ENCODE assay signal across 7 cellular contexts in genomic region chr7:153989742-153990425, GRCh38.
DNase-seq lines count a peak whose midpoint lies in the region; ATAC-seq, FAIRE-seq and TF ChIP-seq lines count a peak whose summit lies in the region.
"Not testable (repeated sequence)": the region's sequence is repeated elsewhere in the genome, so short reads cannot be mapped to it uniquely, and the experiment has no call there.

No MANE protein-coding gene starts in this region.

- not testable (repeated sequence) for H3K9me3 ChIP-seq in Karpas-422 (ENCODE audit: low read length); OCI-LY7 (ENCODE audit: low read length); GM12878 (replicated peaks; ENCODE audit: control insufficient read depth, insufficient read depth, low read length); mucosa of descending colon

- RAD21 ChIA-PET in GM12878 (lab: Charles Lee; ENCODE audit: unreplicated experiment), result not testable (repeated sequence)

- WGBS in GM12878 (ENCODE audit: insufficient coverage, insufficient replicate concordance, low lambda C conversion rate, missing lambda C conversion rate), result 26% methylated on average over 3 of the region's 11 CpGs

- not testable (repeated sequence) for BruUV-seq in OCI-LY7 (replicated peaks; lab: Mats Ljungman, UMichigan); GM12878 (replicated peaks; lab: Mats Ljungman, UMichigan)

- not testable (repeated sequence) for TF ChIP-seq CTCF in GM23338 (conservative IDR thresholded peaks at IDR 0.05; ENCODE audit: low read depth in 2 of 2); OCI-LY7 (conservative IDR thresholded peaks at IDR 0.05; ENCODE audit: low read length); WTC11 (IDR thresholded peaks at IDR 0.05); GM12878 (IDR thresholded peaks at IDR 0.05 in 2 of 3, conservative IDR thresholded peaks at IDR 0.05 in 1 of 3; ENCODE audit: control insufficient read depth in 2 of 3, extremely low read depth in 1 of 3, insufficient read depth in 1 of 3, low read depth in 3 of 3, low read length in 3 of 3); mucosa of descending colon (IDR thresholded peaks at IDR 0.05)

- CTCF ChIA-PET in OCI-LY7 (lab: Charles Lee; ENCODE audit: unreplicated experiment); WTC11 (lab: Charles Lee); GM12878 (lab: Yijun Ruan, JAX): not testable (repeated sequence)

- H3K27ac ChIP-seq in GM23338 (ENCODE audit: low read depth); Karpas-422 (ENCODE audit: low read length); OCI-LY7 (ENCODE audit: low read depth, low read length, poor library complexity, severe bottlenecking); GM12878 (ENCODE audit: control insufficient read depth, insufficient read depth): not testable (repeated sequence)

- ATAC-seq in GM23338, result peak; percentile 92
- peak; percentile 100 for ATAC-seq in WTC11
- peak; percentile 70 for ATAC-seq in GM12878
- ATAC-seq in esophagus mucosa, result peak; percentile 41
- peak; percentile 76 for ATAC-seq in mucosa of descending colon

- not testable (repeated sequence) for H3K4me2 ChIP-seq in GM23338; Karpas-422 (ENCODE audit: low read depth, low read length, poor library complexity, severe bottlenecking); OCI-LY7 (ENCODE audit: low read length); GM12878 (ENCODE audit: control insufficient read depth, insufficient read depth)

- not testable (repeated sequence) for H3K4me3 ChIP-seq in GM23338; Karpas-422 (ENCODE audit: low read length); OCI-LY7 (ENCODE audit: low read depth, low read length, poor library complexity, severe bottlenecking); GM12878; mucosa of descending colon

- H3F3A ChIP-seq in GM23338 (replicated peaks; ENCODE audit: low read depth), result not testable (repeated sequence)

- SMC1A ChIA-PET in GM12878 (lab: Charles Lee; ENCODE audit: uncharacterized antibody, unreplicated experiment), result not testable (repeated sequence)

- H2AFZ ChIP-seq in GM23338; Karpas-422 (ENCODE audit: low read length); OCI-LY7 (ENCODE audit: low read length); GM12878 (ENCODE audit: control insufficient read depth, low read depth, low read length): not testable (repeated sequence)

- H3K27me3 ChIP-seq in GM23338 (ENCODE audit: insufficient read depth); Karpas-422 (ENCODE audit: low read length); GM12878 (replicated peaks in 1 of 2; ENCODE audit: control insufficient read depth in 2 of 2, insufficient read depth in 2 of 2, low read length in 1 of 2): not testable (repeated sequence)

- POLR2A ChIA-PET in OCI-LY7 (lab: Charles Lee); WTC11 (lab: Charles Lee); GM12878 (lab: Charles Lee): not testable (repeated sequence)

- not testable (repeated sequence) for FAIRE-seq in GM12878 (lab: Jason Lieb, UNC)

- not testable (repeated sequence) for H3K4me3 Mint-ChIP-seq in GM23338, WTC11

- H3K79me2 ChIP-seq in GM23338 (replicated peaks; ENCODE audit: insufficient read depth); Karpas-422 (ENCODE audit: low read length); OCI-LY7 (ENCODE audit: insufficient read depth, low read depth, low read length); GM12878 (ENCODE audit: control insufficient read depth, insufficient read depth, low read length): not testable (repeated sequence)

- DNase-seq in GM23338 (ENCODE audit: low spot score), result peak; percentile 33
- peak; percentile 60 for DNase-seq in Karpas-422
- DNase-seq in OCI-LY7 (ENCODE audit: low spot score), result peak; percentile 11
- DNase-seq in WTC11 (ENCODE audit: low spot score); GM12878 (ENCODE audit: low read depth, low spot score): not testable (repeated sequence)
- DNase-seq in mucosa of descending colon, result peak in 1 of 3 donors; percentile 44

- H3K27ac Mint-ChIP-seq in GM23338, WTC11: not testable (repeated sequence)

- not testable (repeated sequence) for H3K36me3 Mint-ChIP-seq in GM23338 (ENCODE audit: low read depth)
- peaks cover 41% of the 10 kb centered on the region for H3K36me3 Mint-ChIP-seq in WTC11

- H3K4me1 ChIP-seq in GM23338 (ENCODE audit: insufficient read depth); Karpas-422 (ENCODE audit: low read length); OCI-LY7 (ENCODE audit: insufficient read depth, low read length, poor library complexity, severe bottlenecking); GM12878 (ENCODE audit: control insufficient read depth, insufficient read depth, low read length); mucosa of descending colon (ENCODE audit: low read depth): not testable (repeated sequence)

- intact Hi-C loops in OCI-LY7 (cut with micrococcal nuclease; ENCODE audit: unreplicated experiment); GM12878 (cut with micrococcal nuclease; ENCODE audit: unreplicated experiment); mucosa of descending colon (cut with DNase I, micrococcal nuclease): not testable (repeated sequence)

- H3K27me3 Mint-ChIP-seq in GM23338 (ENCODE audit: insufficient read depth, low read depth, poor library complexity); WTC11 (ENCODE audit: low read depth): not testable (repeated sequence)

- H4K20me1 ChIP-seq in GM23338 (replicated peaks; ENCODE audit: insufficient read depth); Karpas-422 (ENCODE audit: insufficient read depth, low read depth, low read length); OCI-LY7 (ENCODE audit: insufficient read depth, low read length); GM12878 (ENCODE audit: control insufficient read depth, insufficient read depth): not testable (repeated sequence)

- not testable (repeated sequence) for H3K36me3 ChIP-seq in GM23338 (ENCODE audit: insufficient read depth); Karpas-422 (ENCODE audit: insufficient read depth, low read length); OCI-LY7 (ENCODE audit: insufficient read depth, low read length); GM12878 (ENCODE audit: control insufficient read depth in 2 of 2, insufficient read depth in 2 of 2, low read length in 1 of 2); mucosa of descending colon (ENCODE audit: low read depth)

- TF ChIP-seq POLR2A in GM12878 (IDR thresholded peaks at IDR 0.05; ENCODE audit: low read depth, low read length), result not testable (repeated sequence)

- not testable (repeated sequence) for TF ChIP-seq EP300 in GM12878 (IDR thresholded peaks at IDR 0.05; ENCODE audit: borderline replicate concordance in 1 of 2, control insufficient read depth in 1 of 2, low read depth in 2 of 2, low read length in 2 of 2)

- H3K4me1 Mint-ChIP-seq in GM23338, WTC11: not testable (repeated sequence)

- H3K9me3 Mint-ChIP-seq in GM23338 (peaks cover 54% of the 10 kb centered on the region), WTC11 (peaks cover 48% of the 10 kb centered on the region)

- not testable (repeated sequence) for H3K9me2 ChIP-seq in GM23338 (ENCODE audit: insufficient read depth); Karpas-422 (replicated peaks; ENCODE audit: insufficient read depth, low read length); OCI-LY7 (ENCODE audit: insufficient read depth, low read length)

- H3K9ac ChIP-seq in Karpas-422 (ENCODE audit: low read length); GM12878 (ENCODE audit: control insufficient read depth, insufficient read depth, low read length): not testable (repeated sequence)

- in situ Hi-C loops in GM12878 (cut with MboI), result not testable (repeated sequence)

- not testable (repeated sequence) for TF ChIP-seq RAD21 in GM12878 (IDR thresholded peaks at IDR 0.05; ENCODE audit: insufficient read depth, low read depth, low read length)

Comparison
In these comparisons a context has a peak if more than half of its experiments do, and no peak if none do; other contexts are left out.
1. ATAC-seq: peak in every context shown above with its lines; median percentile 100 in WTC11; 92 in GM23338; 76 in mucosa of descending colon; 70 in GM12878; 41 in esophagus mucosa.